Comparison of ENCODE assay signal across 16 cellular contexts in the genomic region with DNA sequence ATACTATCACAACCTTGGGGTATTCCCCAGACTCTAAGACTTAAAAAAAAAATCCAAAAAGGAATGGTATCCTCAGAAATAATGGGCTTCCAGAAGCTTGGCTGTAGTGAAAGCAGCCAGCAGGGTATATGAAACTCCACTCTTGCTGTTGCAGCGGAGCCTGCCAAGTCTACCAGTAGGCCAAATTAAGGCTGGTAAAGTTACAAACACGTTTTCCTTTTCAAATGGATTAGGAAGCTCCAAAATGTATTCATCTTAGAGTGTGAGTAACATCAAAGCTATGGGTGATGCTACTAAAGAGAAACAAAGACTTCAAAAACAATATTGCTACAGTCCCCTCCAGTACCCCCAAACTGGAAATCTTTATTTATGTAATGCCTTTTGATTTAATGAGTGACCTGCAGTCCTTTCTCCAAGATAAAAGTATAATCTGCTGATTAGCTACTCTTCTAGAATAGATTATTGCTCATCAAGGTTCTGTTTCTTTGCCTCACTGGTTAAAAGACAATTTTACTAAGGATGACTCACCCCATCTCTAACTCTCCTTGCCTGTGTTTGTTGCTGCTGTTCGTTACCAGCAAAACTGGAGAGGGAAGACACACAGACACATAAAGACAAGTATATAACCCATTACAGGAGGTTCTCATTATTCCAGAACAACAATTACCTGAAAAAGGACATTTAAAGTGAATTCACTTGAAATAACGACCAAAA.
DNase-seq lines count a peak whose midpoint lies in the region; ATAC-seq and TF ChIP-seq lines count a peak whose summit lies in the region.
"Had no signal": no experiment of that assay in that cellular context is flagged by ENCODE, and none has a peak within 500 bp of the region (broad histone marks: within the 10 kb centered on the region; RNA-seq: fewer than 3 reads in every experiment).

No MANE protein-coding gene starts in this region.

- peaks cover 20% of the 10 kb centered on the region for H3F3A ChIP-seq in GM23248 (ENCODE audit: insufficient read depth)

- H3K27me3 ChIP-seq in GM23248 (replicated peaks; ENCODE audit: insufficient read depth) (no peaks in the 10 kb centered on the region), foreskin keratinocyte (no peaks in the 10 kb centered on the region)
- H3K27me3 ChIP-seq: BLaER1 had no signal

- H3K79me2 ChIP-seq in GM23248 (ENCODE audit: insufficient read depth) = no peaks in the 10 kb centered on the region

- CTCF ChIA-PET in activated B cell treated with CpG ODN at 0.5 μM for 24 hours (lab: Charles Lee) = interaction anchor here (3.4 kb wide), 1 partner anchor 15 kb away, joined by 17 read pairs; no protein-coding TSS in a partner anchor
- CTCF ChIA-PET in activated CD8-positive, alpha-beta T cell treated with anti-CD3 and anti-CD28 coated beads, Interleukin-2, amount 10 ng/mL, durations not matched to agents 7 days and 5 days (lab: Charles Lee) = interaction anchor here (2.2 kb wide), 1 partner anchor 15 kb away, joined by 7 read pairs; no protein-coding TSS in a partner anchor

- peak overlapping the region; percentile 1; the same call in 1 of the 2 replicates for H3K9ac ChIP-seq in GM23248
- H3K9ac ChIP-seq: BLaER1 had no signal

- H3K4me1 Mint-ChIP-seq in activated B cell treated with CpG ODN at 0.5 μM for 24 hours = peaks cover 7% of the 10 kb centered on the region
- H3K4me1 Mint-ChIP-seq in naive thymus-derived CD8-positive, alpha-beta T cell = peaks cover 2 to 6% (median 4%) of the 10 kb centered on the region in 4 donors
- no peaks in the 10 kb centered on the region for H3K4me1 Mint-ChIP-seq in activated CD8-positive, alpha-beta T cell treated with anti-CD3 and anti-CD28 coated beads, Interleukin-2, amount 10 ng/mL, durations not matched to agents 7 days and 5 days (ENCODE audit: low read depth)
- H3K4me1 Mint-ChIP-seq: activated CD4-positive, alpha-beta memory T cell treated with anti-CD3 and anti-CD28 coated beads, Interleukin-2, amount 10 ng/mL, durations not matched to agents 7 days and 5 days; endodermal cell had no signal

- H3K9me3 ChIP-seq in GM23248 (ENCODE audit: low read depth) = no peaks in the 10 kb centered on the region
- H3K9me3 ChIP-seq: BLaER1 had no signal

- no peak overlapping the region for H3K4me3 Mint-ChIP-seq in activated B cell treated with CpG ODN at 0.5 μM for 24 hours
- H3K4me3 Mint-ChIP-seq in naive thymus-derived CD8-positive, alpha-beta T cell = no peak overlapping the region
- no peak overlapping the region for H3K4me3 Mint-ChIP-seq in activated CD8-positive, alpha-beta T cell treated with anti-CD3 and anti-CD28 coated beads, Interleukin-2, amount 10 ng/mL, durations not matched to agents 7 days and 5 days
- H3K4me3 Mint-ChIP-seq: activated CD4-positive, alpha-beta memory T cell treated with anti-CD3 and anti-CD28 coated beads, Interleukin-2, amount 10 ng/mL, durations not matched to agents 7 days and 5 days; endodermal cell; nephron had no signal

- H3K9me2 ChIP-seq in GM23248 (ENCODE audit: insufficient read depth) = 0 out of 2 replicates have a peak, but pooled peaks cover 4% of the 10 kb centered on the region

- TF ChIP-seq CTCF in activated B cell treated with CpG ODN at 0.5 μM for 24 hours (IDR thresholded peaks at IDR 0.05) (no peak), foreskin keratinocyte (conservative IDR thresholded peaks at IDR 0.05) (no peak), GM20000 (IDR thresholded peaks at IDR 0.05; ENCODE audit: extremely low read depth, missing control alignments) (no peak)

- in situ Hi-C loops in GM23248 (cut with MboI) = no loop called here

- no peak overlapping the region for H2AFZ ChIP-seq in GM23248

- peak overlapping the region; percentile 33 for H3K4me2 ChIP-seq in GM23248 (ENCODE audit: unreplicated experiment)
- H3K4me2 ChIP-seq: BLaER1 had no signal

- intact Hi-C loops in activated B cell treated with CpG ODN at 0.5 μM for 24 hours (cut with micrococcal nuclease) = loop anchor here (5.0 kb wide), 1 partner anchor 123 kb away; no protein-coding TSS in a partner anchor

- ATAC-seq in activated B cell treated with CpG ODN at 0.5 μM for 24 hours (ENCODE audit: low read depth) (no peak), foreskin keratinocyte (peak; percentile 88)
- ATAC-seq in naive thymus-derived CD8-positive, alpha-beta T cell = no peak
- no peak for ATAC-seq in activated CD8-positive, alpha-beta T cell treated with anti-CD3 and anti-CD28 coated beads, Interleukin-2, amount 10 ng/mL, durations not matched to agents 7 days and 5 days

- H3K36me3 ChIP-seq in GM23248 (ENCODE audit: low read depth) = no peaks in the 10 kb centered on the region
- H3K36me3 ChIP-seq: BLaER1 had no signal

- peaks cover 18% of the 10 kb centered on the region for H3K36me3 Mint-ChIP-seq in activated B cell treated with CpG ODN at 0.5 μM for 24 hours (ENCODE audit: low read depth)
- H3K36me3 Mint-ChIP-seq in naive thymus-derived CD8-positive, alpha-beta T cell = peaks cover 0 to 17% (median 11%) of the 10 kb centered on the region in 3 donors
- no peaks in the 10 kb centered on the region for H3K36me3 Mint-ChIP-seq in activated CD8-positive, alpha-beta T cell treated with anti-CD3 and anti-CD28 coated beads, Interleukin-2, amount 10 ng/mL, durations not matched to agents 7 days and 5 days (ENCODE audit: low read depth)

- H3K27ac Mint-ChIP-seq in activated B cell treated with CpG ODN at 0.5 μM for 24 hours = peak overlapping the region; percentile 6
- H3K27ac Mint-ChIP-seq in naive thymus-derived CD8-positive, alpha-beta T cell = no peak overlapping the region
- H3K27ac Mint-ChIP-seq in activated CD8-positive, alpha-beta T cell treated with anti-CD3 and anti-CD28 coated beads, Interleukin-2, amount 10 ng/mL, durations not matched to agents 7 days and 5 days = no peak overlapping the region
- H3K27ac Mint-ChIP-seq: activated CD4-positive, alpha-beta memory T cell treated with anti-CD3 and anti-CD28 coated beads, Interleukin-2, amount 10 ng/mL, durations not matched to agents 7 days and 5 days; endodermal cell; nephron had no signal

- POLR2A ChIA-PET in activated B cell treated with CpG ODN at 0.5 μM for 24 hours (lab: Charles Lee) = interaction anchor here (0.7 to 0.8 kb wide), 2 partner anchors 61 to 1229 kb away, joined by 3 read pairs; no protein-coding TSS in a partner anchor
- POLR2A ChIA-PET in naive thymus-derived CD8-positive, alpha-beta T cell (lab: Charles Lee) = no interaction called here
- POLR2A ChIA-PET in activated CD8-positive, alpha-beta T cell treated with anti-CD3 and anti-CD28 coated beads, Interleukin-2, amount 10 ng/mL, durations not matched to agents 7 days and 5 days (lab: Charles Lee) = no interaction called here

- H3K4me1 ChIP-seq in GM23248 (ENCODE audit: insufficient read depth) (peaks cover 13% of the 10 kb centered on the region), foreskin keratinocyte (peaks cover 9% of the 10 kb centered on the region)

- H4K20me1 ChIP-seq in GM23248 (ENCODE audit: insufficient read depth) = no peaks in the 10 kb centered on the region
- H4K20me1 ChIP-seq: BLaER1 had no signal

- 30 to 32% methylated on average over 4 of the region's 4 CpGs for WGBS in GM23248 (ENCODE audit: low coverage in 1 of 2, low lambda C conversion rate in 2 of 2, missing lambda C conversion rate in 2 of 2), 2 experiments

- H3K4me3 ChIP-seq in GM23248 = no peak overlapping the region
- H3K4me3 ChIP-seq: BLaER1 had no signal

- peak overlapping the region; percentile 48 for H3K27ac ChIP-seq in GM23248
- H3K27ac ChIP-seq in foreskin keratinocyte = no peak overlapping the region
- H3K27ac ChIP-seq: BLaER1 had no signal

- H3K9me3 Mint-ChIP-seq in activated B cell treated with CpG ODN at 0.5 μM for 24 hours = peaks cover 3% of the 10 kb centered on the region
- no peaks in the 10 kb centered on the region for H3K9me3 Mint-ChIP-seq in naive thymus-derived CD8-positive, alpha-beta T cell
- H3K9me3 Mint-ChIP-seq in activated CD8-positive, alpha-beta T cell treated with anti-CD3 and anti-CD28 coated beads, Interleukin-2, amount 10 ng/mL, durations not matched to agents 7 days and 5 days (ENCODE audit: insufficient read depth) = no peaks in the 10 kb centered on the region
- H3K9me3 Mint-ChIP-seq: activated CD4-positive, alpha-beta memory T cell treated with anti-CD3 and anti-CD28 coated beads, Interleukin-2, amount 10 ng/mL, durations not matched to agents 7 days and 5 days; endodermal cell; nephron had no signal

- no peaks in the 10 kb centered on the region for H3K27me3 Mint-ChIP-seq in activated B cell treated with CpG ODN at 0.5 μM for 24 hours
- no peaks in the 10 kb centered on the region for H3K27me3 Mint-ChIP-seq in naive thymus-derived CD8-positive, alpha-beta T cell
- no peaks in the 10 kb centered on the region for H3K27me3 Mint-ChIP-seq in activated CD8-positive, alpha-beta T cell treated with anti-CD3 and anti-CD28 coated beads, Interleukin-2, amount 10 ng/mL, durations not matched to agents 7 days and 5 days (ENCODE audit: low read depth)
- H3K27me3 Mint-ChIP-seq: activated CD4-positive, alpha-beta memory T cell treated with anti-CD3 and anti-CD28 coated beads, Interleukin-2, amount 10 ng/mL, durations not matched to agents 7 days and 5 days had no signal

- DNase-seq in A172 (ENCODE audit: low spot score) (peak; percentile 15), GM23248 (peak; percentile 82), activated B cell treated with CpG ODN at 0.5 μM for 24 hours (no peak), foreskin keratinocyte (peak; percentile 21 to 55), GM20000 (ENCODE audit: low spot score) (no peak), NCI-H2029 treated with DMSO at 0.1 percent for 48 hours (lab: John Stamatoyannopoulos, UW) (no peak)
- no peak for DNase-seq in naive thymus-derived CD8-positive, alpha-beta T cell
- no peak for DNase-seq in activated CD8-positive, alpha-beta T cell treated with anti-CD3 and anti-CD28 coated beads, Interleukin-2, amount 10 ng/mL, durations not matched to agents 7 days and 5 days
- DNase-seq: activated CD4-positive, alpha-beta memory T cell treated with anti-CD3 and anti-CD28 coated beads, Interleukin-2, amount 10 ng/mL, durations not matched to agents 7 days and 5 days; endodermal cell; GOT3; KBM-7; NCI-H524; T-helper 1 cell had no signal

Comparison
In these comparisons a context has a peak if more than half of its experiments do, and no peak if none do; other contexts are left out.
1. DNase-seq: peak in A172 (single experiment), GM23248 (single experiment) and foreskin keratinocyte (2 of 2); none in activated B cell treated with CpG ODN at 0.5 μM for 24 hours (single experiment), naive thymus-derived CD8-positive, alpha-beta T cell (0 of 10), GM20000 (single experiment), activated CD8-positive, alpha-beta T cell treated with anti-CD3 and anti-CD28 coated beads, Interleukin-2, amount 10 ng/mL, durations not matched to agents 7 days and 5 days (single experiment) and NCI-H2029 treated with DMSO at 0.1 percent for 48 hours (single experiment).